In the genomic region with DNA sequence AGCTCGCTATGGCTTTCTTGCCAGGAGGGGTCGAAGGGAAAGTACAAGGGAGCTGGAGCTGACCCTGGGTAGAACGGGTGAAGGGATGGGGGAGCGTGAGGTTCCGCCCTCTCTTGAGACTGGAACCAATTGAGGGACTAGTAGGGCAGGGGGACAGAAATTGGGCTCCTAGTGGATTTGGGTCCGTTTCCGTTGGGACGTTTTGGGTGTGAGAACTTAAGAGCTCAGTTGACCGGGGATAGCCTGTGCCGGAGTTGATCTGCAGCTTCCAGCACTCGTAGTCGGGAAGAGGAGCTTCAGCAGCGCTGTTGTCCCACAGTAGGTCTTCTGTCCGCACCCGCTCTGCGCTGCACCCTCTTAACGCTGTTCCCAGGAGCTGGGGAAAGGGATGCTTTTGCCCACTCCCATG, we compare ENCODE assay signal across 8 cellular contexts. TPM values are rescaled to one million over a fixed set of nuclear protein-coding genes. Genes with fewer than 3 reads are reported as not detected.
A peak's percentile ranks its signal among the peaks of the same experiment; 100 is the strongest.
DNase-seq lines count a peak whose midpoint lies in the region; ATAC-seq and TF ChIP-seq lines count a peak whose summit lies in the region.

No MANE protein-coding gene starts in this region.

- H3K4me1 ChIP-seq in heart left ventricle = peaks cover 2 to 30% (median 19%) of the 10 kb centered on the region in 12 donors
- H3K4me1 ChIP-seq in parathyroid adenoma = peaks cover 5% of the 10 kb centered on the region

- peaks cover 6% of the 10 kb centered on the region for H3K36me3 Mint-ChIP-seq in activated naive CD8-positive, alpha-beta T cell

- intact Hi-C loops in heart left ventricle (cut with DNase I) = loop anchor here in 3 of 10 donors (2.0 to 5.0 kb wide), 4 partner anchors 44 to 60 kb away; partner anchors contain the start of gene CHD3 (in 2 of the 3)

- no peaks in the 10 kb centered on the region for H3K27me3 Mint-ChIP-seq in activated naive CD8-positive, alpha-beta T cell

- peak overlapping the region; percentile 98 for H3K4me3 Mint-ChIP-seq in activated naive CD8-positive, alpha-beta T cell

- DNase-seq in ACHN (peak; percentile 28), GM13977 (ENCODE audit: low spot score) (peak; percentile 60), MG63 (peak; percentile 49), heart left ventricle (no peak), NCI-H446 treated with DMSO at 0.1 percent for 48 hours (lab: John Stamatoyannopoulos, UW) (no peak)

- TF ChIP-seq CTCF in GM13977 (IDR thresholded peaks at IDR 0.05; ENCODE audit: extremely low read depth, insufficient read depth, missing control alignments) (no peak), heart left ventricle (IDR thresholded peaks at IDR 0.05) (no peak), parathyroid adenoma (IDR thresholded peaks at IDR 0.05) (no peak)

- H3K36me3 ChIP-seq in MG63 (peaks cover 38% of the 10 kb centered on the region), heart left ventricle (peaks cover 0 to 37% (median 25%) of the 10 kb centered on the region in 9 donors), parathyroid adenoma (ENCODE audit: control insufficient read depth, insufficient read depth, low read length) (no peaks in the 10 kb centered on the region)

- 0 to 1% (median 0%) methylated on average over 17 of the region's 17 CpGs for WGBS in heart left ventricle, 4 donors

- in situ Hi-C loops in ACHN (cut with HindIII; ENCODE audit: low pct_ligation_motif_present, low pct_unique_long_range_greater_than_20kb, low sequenced_read_pairs) = no loop called here
- in situ Hi-C loops in GM13977 (cut with MboI; ENCODE audit: low pct_unique_long_range_greater_than_20kb, low sequenced_read_pairs, unreplicated experiment) = no loop called here

- H3K9me3 ChIP-seq in MG63 (no peaks in the 10 kb centered on the region), heart left ventricle (no peaks in the 10 kb centered on the region), parathyroid adenoma (ENCODE audit: control insufficient read depth, low read length) (no peaks in the 10 kb centered on the region)

- peak overlapping the region in 11 of 12 donors; percentile 23 to 88 (median 80) for H3K27ac ChIP-seq in heart left ventricle
- peak overlapping the region; percentile 60 for H3K27ac ChIP-seq in parathyroid adenoma

- TF ChIP-seq POLR2A in heart left ventricle (IDR thresholded peaks at IDR 0.05) = no peak

- no peaks in the 10 kb centered on the region for H3K79me2 ChIP-seq in parathyroid adenoma

- ATAC-seq in heart left ventricle (peak; percentile 8 to 36 (median 24)), HG02610 (IDR thresholded peaks at IDR 0.05; ENCODE audit: unreplicated experiment) (no peak)

- H2AFZ ChIP-seq in parathyroid adenoma = peak overlapping the region; percentile 97

- H3K4me3 ChIP-seq in MG63 (peak overlapping the region; percentile 88), heart left ventricle (peak overlapping the region; percentile 65 to 97 (median 80)), parathyroid adenoma (ENCODE audit: low read depth, low read length) (peak overlapping the region; percentile 98)

- peak overlapping the region; percentile 99 for H3K4me2 ChIP-seq in parathyroid adenoma (ENCODE audit: low read length)

- H3K27me3 ChIP-seq in MG63 = no peaks in the 10 kb centered on the region
- no peaks in the 10 kb centered on the region for H3K27me3 ChIP-seq in heart left ventricle
- no peaks in the 10 kb centered on the region for H3K27me3 ChIP-seq in parathyroid adenoma (ENCODE audit: control insufficient read depth, insufficient read depth, low read length)

- H3K9me3 Mint-ChIP-seq in activated naive CD8-positive, alpha-beta T cell (ENCODE audit: low read depth) = no peaks in the 10 kb centered on the region

- peak overlapping the region; percentile 58 for H3K9ac ChIP-seq in parathyroid adenoma

- H3K27ac Mint-ChIP-seq in activated naive CD8-positive, alpha-beta T cell = peak overlapping the region; percentile 97

- peaks cover 36% of the 10 kb centered on the region for H3K4me1 Mint-ChIP-seq in activated naive CD8-positive, alpha-beta T cell (ENCODE audit: low read depth)

RNA-seq across cellular contexts. Expression of gene CNTROB, which starts 0.5 kb away (rescaled TPM):
- total RNA-seq in MG63 (2014; rRNA removed; shearing (Covaris generic); ENCODE audit: low replicate concordance) = 29.5 and 39.9 TPM in 2 replicates
- total RNA-seq in heart left ventricle = 10 to 100 TPM in 4 of 9 donors, 1 to 10 TPM in 5; 7.9 to 19.2 (median 9.7) TPM
- 10 to 100 TPM; 11.2 to 15.4 TPM for polyA plus RNA-seq in heart left ventricle

RNA-seq across cellular contexts. Expression of gene TRAPPC1, which starts 0.7 kb away (rescaled TPM):
- total RNA-seq in MG63 (2014; rRNA removed; shearing (Covaris generic); ENCODE audit: low replicate concordance) = 3.8 and 4.5 TPM in 2 replicates
- 100 to 1,000 TPM in 6 of 9 donors, 10 to 100 TPM in 3; 60.8 to 170 (median 125) TPM for total RNA-seq in heart left ventricle
- polyA plus RNA-seq in heart left ventricle = 100 to 1,000 TPM; 136 to 156 TPM

RNA-seq across cellular contexts. Expression of gene KCNAB3, which starts 2.8 kb away (rescaled TPM):
- total RNA-seq in MG63 (2014; rRNA removed; shearing (Covaris generic); ENCODE audit: low replicate concordance) = not detected in 2 replicates
- 1 to 10 TPM in 2 of 9 donors, under 1 TPM in 5, not detected in 2; 0.19 to 1.7 (median 0.38) TPM for total RNA-seq in heart left ventricle
- under 1 TPM; 0.22 to 0.88 TPM for polyA plus RNA-seq in heart left ventricle

RNA-seq across cellular contexts. Expression of gene RNF227, which starts 16.4 kb away (rescaled TPM):
- 0.15 and 1.6 TPM in 2 replicates for total RNA-seq in MG63 (2014; rRNA removed; shearing (Covaris generic); ENCODE audit: low replicate concordance)
- total RNA-seq in heart left ventricle = 1 to 10 TPM in 5 of 9 donors, under 1 TPM in 4; 0.51 to 4.9 (median 1.1) TPM
- polyA plus RNA-seq in heart left ventricle = under 1 TPM; 0.79 to 0.88 TPM

RNA-seq across cellular contexts. Expression of gene CHD3, which starts 43.9 kb away (rescaled TPM):
- total RNA-seq in MG63 (2014; rRNA removed; shearing (Covaris generic); ENCODE audit: low replicate concordance) = 49.6 and 51.1 TPM in 2 replicates
- 10 to 100 TPM in 6 of 9 donors, 1 to 10 TPM in 3; 6.7 to 30.6 (median 13.6) TPM for total RNA-seq in heart left ventricle
- polyA plus RNA-seq in heart left ventricle = 10 to 100 TPM; 17.5 to 17.9 TPM

Comparison
In these comparisons a context has a peak if more than half of its experiments do, and no peak if none do; other contexts are left out.
1. DNase-seq: peak in ACHN (single experiment), GM13977 (single experiment) and MG63 (single experiment); none in heart left ventricle (0 of 5) and NCI-H446 treated with DMSO at 0.1 percent for 48 hours (single experiment).
2. RNA of gene TRAPPC1, which starts 0.7 kb away (total RNA-seq): 60.8 to 170 TPM in heart left ventricle; 3.8 to 4.5 TPM in MG63; every median in the first group is over 10 times any median in the second.
3. Peak in every context shown above with its lines, with median percentiles within 50 percentile points of each other: H3K4me3 ChIP-seq.